9 cellular contexts compared by ENCODE assay signal in the genomic region with DNA sequence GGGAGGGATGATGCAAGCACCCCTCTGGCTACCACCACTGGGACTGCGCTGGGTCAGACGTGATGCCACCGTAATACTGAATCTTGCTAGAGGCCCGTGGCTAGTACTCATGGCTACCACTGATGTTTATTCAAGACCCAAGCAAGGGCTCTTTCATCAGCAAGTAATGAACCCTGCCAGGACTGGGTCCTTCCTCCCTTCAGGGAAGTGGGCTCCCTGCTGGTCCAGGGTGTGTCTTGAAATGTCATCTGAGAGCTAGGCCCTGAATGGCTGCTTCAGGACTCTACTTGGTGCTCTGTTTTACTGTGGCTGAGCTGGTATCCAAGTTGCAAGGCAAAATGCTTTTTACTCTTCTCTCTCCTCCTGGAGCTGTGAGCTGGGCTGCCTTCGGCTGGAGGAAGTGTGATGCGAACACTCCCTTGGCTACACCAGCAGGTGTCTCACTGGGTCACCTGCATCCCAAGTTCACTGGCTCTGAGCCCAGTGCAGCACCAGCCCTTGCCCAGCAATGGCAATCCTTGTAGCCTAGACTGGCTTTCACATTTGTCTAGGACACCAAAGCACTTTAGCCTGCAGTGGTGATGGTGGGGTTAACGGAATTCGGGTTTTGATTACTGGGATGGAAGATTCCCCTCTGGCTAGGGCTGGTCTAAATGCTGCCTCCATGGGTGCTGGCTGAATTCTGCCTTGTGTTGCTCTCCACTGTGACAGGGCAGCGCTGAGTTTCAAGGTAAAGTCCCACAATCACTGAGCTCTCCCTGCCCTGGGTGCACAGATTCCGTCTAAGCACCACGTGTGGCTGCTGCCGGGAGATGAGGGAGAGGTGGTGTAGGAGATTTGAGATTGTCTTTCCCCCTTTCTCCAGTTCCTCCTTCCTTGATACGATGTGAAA.
DNase-seq lines count a peak whose midpoint lies in the region; ATAC-seq, FAIRE-seq and TF ChIP-seq lines count a peak whose summit lies in the region.
"Had no signal": no experiment of that assay in that cellular context is flagged by ENCODE, and none has a peak within 500 bp of the region (broad histone marks: within the 10 kb centered on the region; RNA-seq: fewer than 3 reads in every experiment).

No MANE protein-coding gene starts in this region.

- H2BK120ac ChIP-seq in H1 (replicated peaks; ENCODE audit: low read depth, low read length): no peak overlapping the region

- H3K27ac Mint-ChIP-seq in activated naive CD4-positive, alpha-beta T cell treated with anti-CD3 and anti-CD28 coated beads, Interleukin-2, amount 10 ng/mL, durations not matched to agents 7 days and 5 days: no peak overlapping the region
- H3K27ac Mint-ChIP-seq: CD8-positive, alpha-beta memory T cell had no signal

- H3K79me2 ChIP-seq in H1 (ENCODE audit: control insufficient read depth in 1 of 2, insufficient read depth in 2 of 2, low read length in 2 of 2): no peaks in the 10 kb centered on the region

- H3K23me2 ChIP-seq in H1 (ENCODE audit: low read depth, low read length): no peaks in the 10 kb centered on the region

- peak overlapping the region; percentile 64 for H2BK12ac ChIP-seq in H1 (ENCODE audit: low read depth, low read length)

- H3K27me3 Mint-ChIP-seq in activated naive CD4-positive, alpha-beta T cell treated with anti-CD3 and anti-CD28 coated beads, Interleukin-2, amount 10 ng/mL, durations not matched to agents 7 days and 5 days: peaks cover 24% of the 10 kb centered on the region

- POLR2A ChIA-PET in H1 (lab: Charles Lee; ENCODE audit: partially characterized antibody): interaction anchor here (0.6 to 1.6 kb wide), 6 partner anchors 11 to 137 kb away, joined by 3 to 5 read pairs (median 3); no protein-coding TSS in a partner anchor

- no peak overlapping the region for H2BK20ac ChIP-seq in H1 (ENCODE audit: low read length)

- H4K20me1 ChIP-seq in H1 (replicated peaks in 1 of 2; ENCODE audit: control insufficient read depth in 1 of 2, insufficient read depth in 2 of 2, low read length in 2 of 2): no peaks in the 10 kb centered on the region

- no peak overlapping the region for H2BK15ac ChIP-seq in H1 (ENCODE audit: low read length)

- H3K9me3 ChIP-seq in NT2/D1 (ENCODE audit: insufficient read depth, low read length): no peaks in the 10 kb centered on the region
- no peaks in the 10 kb centered on the region for H3K9me3 ChIP-seq in H1 (ENCODE audit: insufficient read depth in 2 of 2, low read depth in 1 of 2, low read length in 1 of 2)
- no peaks in the 10 kb centered on the region for H3K9me3 ChIP-seq in small intestine (ENCODE audit: control insufficient read depth, low read depth)

- no peak overlapping the region for H3K4ac ChIP-seq in H1 (replicated peaks; ENCODE audit: insufficient read length, low read depth, low read length)

- no peak for TF ChIP-seq EP300 in H1 (IDR thresholded peaks at IDR 0.05; ENCODE audit: borderline replicate concordance in 1 of 2, low read depth in 2 of 2, low read length in 2 of 2)

- no peak overlapping the region for H3K23ac ChIP-seq in H1 (ENCODE audit: insufficient read length)

- H3K27ac ChIP-seq in H1 (ENCODE audit: low read depth, low read length) (0 out of 2 replicates have a peak overlapping the region, but pooled peaks have one; percentile 21), small intestine (ENCODE audit: low read depth in 1 of 2, low read length in 1 of 2) (no peak overlapping the region)

- ATAC-seq in HG03457 (IDR thresholded peaks at IDR 0.05; ENCODE audit: unreplicated experiment) (no peak), HG03432 (IDR thresholded peaks at IDR 0.05; ENCODE audit: unreplicated experiment) (no peak)

- no peak overlapping the region for H3K4me3 Mint-ChIP-seq in activated naive CD4-positive, alpha-beta T cell treated with anti-CD3 and anti-CD28 coated beads, Interleukin-2, amount 10 ng/mL, durations not matched to agents 7 days and 5 days
- H3K4me3 Mint-ChIP-seq: CD8-positive, alpha-beta memory T cell had no signal

- H3K79me1 ChIP-seq in H1 (ENCODE audit: low read depth, low read length): no peaks in the 10 kb centered on the region

- no peak for TF ChIP-seq POLR2A in H1 (IDR thresholded peaks at IDR 0.05; ENCODE audit: control extremely low read depth in 1 of 2, low read depth in 2 of 2, low read length in 2 of 2)

- no peaks in the 10 kb centered on the region for H3K4me1 Mint-ChIP-seq in activated naive CD4-positive, alpha-beta T cell treated with anti-CD3 and anti-CD28 coated beads, Interleukin-2, amount 10 ng/mL, durations not matched to agents 7 days and 5 days
- H3K4me1 Mint-ChIP-seq: CD8-positive, alpha-beta memory T cell had no signal

- H3K56ac ChIP-seq in H1 (replicated peaks; ENCODE audit: insufficient read length, low read depth, low read length): no peak overlapping the region

- no peak overlapping the region for H2AFZ ChIP-seq in H1 (ENCODE audit: low read length)

- H3K36me3 ChIP-seq in NT2/D1 (ENCODE audit: insufficient read depth, insufficient read length, low read length): no peaks in the 10 kb centered on the region
- H3K36me3 ChIP-seq in H1 (ENCODE audit: control insufficient read depth in 2 of 4, insufficient read depth in 4 of 4, low read length in 3 of 4): no peaks in the 10 kb centered on the region
- H3K36me3 ChIP-seq in small intestine (ENCODE audit: control insufficient read depth in 2 of 2, insufficient read depth in 2 of 2, low read length in 2 of 2): no peaks in the 10 kb centered on the region

- H3K4me3 ChIP-seq in NT2/D1 (ENCODE audit: insufficient read length, low read depth) (no peak overlapping the region), H1 (ENCODE audit: extremely low read depth in 1 of 4, insufficient read depth in 2 of 4, low read depth in 3 of 4, low read length in 4 of 4) (no peak overlapping the region), small intestine (ENCODE audit: low read depth in 1 of 2, low read length in 2 of 2) (no peak overlapping the region)

- no peaks in the 10 kb centered on the region for H3K9me3 Mint-ChIP-seq in activated naive CD4-positive, alpha-beta T cell treated with anti-CD3 and anti-CD28 coated beads, Interleukin-2, amount 10 ng/mL, durations not matched to agents 7 days and 5 days
- H3K9me3 Mint-ChIP-seq: CD8-positive, alpha-beta memory T cell had no signal

- TF ChIP-seq RAD21 in H1 (IDR thresholded peaks at IDR 0.05 in 1 of 2, conservative IDR thresholded peaks at IDR 0.05 in 1 of 2; ENCODE audit: low read depth in 2 of 2, low read length in 2 of 2): peak; percentile 64 to 71

- peak overlapping the region; percentile 5 to 24; a peak in 2 of 4 replicates for H3K4me2 ChIP-seq in H1 (ENCODE audit: insufficient read depth in 1 of 2, low read depth in 2 of 2, low read length in 2 of 2)

- H2BK5ac ChIP-seq in H1 (ENCODE audit: low read depth, low read length): peak overlapping the region; percentile 69

- 74% methylated on average over 13 of the region's 13 CpGs; no CpG with 5 or more reads in 1 of the 2 experiments for WGBS in H1 (ENCODE audit: extremely low coverage in 1 of 2, insufficient coverage in 1 of 2, insufficient read length in 1 of 2, insufficient replicate concordance in 2 of 2, low coverage in 1 of 2, low lambda C conversion rate in 2 of 2, missing lambda C conversion rate in 1 of 2), 2 experiments
- 43 to 71% (median 50%) methylated on average over 13 of the region's 13 CpGs for WGBS in small intestine, 3 donors

- DNase-seq in activated naive CD4-positive, alpha-beta T cell treated with anti-CD3 and anti-CD28 coated beads, Interleukin-2, amount 10 ng/mL, durations not matched to agents 7 days and 5 days: peak; percentile 56
- no peak for DNase-seq in activated naive CD4-positive, alpha-beta T cell treated with Interleukin-2 at 50 U/mL for 16 hours
- DNase-seq in NT2/D1 (ENCODE audit: low read depth, low spot score): peak; percentile 23
- DNase-seq in H1 (ENCODE audit: low read depth in 1 of 2, low spot score in 2 of 2): peak in 1 of 2 experiments; percentile 64
- DNase-seq in small intestine: peak; percentile 78
- DNase-seq in SIG-M5 treated with dmso at 0.1 percent for 504 hours (lab: John Stamatoyannopoulos, UW; ENCODE audit: unreplicated experiment): no peak

- no peaks in the 10 kb centered on the region for H3K36me3 Mint-ChIP-seq in activated naive CD4-positive, alpha-beta T cell treated with anti-CD3 and anti-CD28 coated beads, Interleukin-2, amount 10 ng/mL, durations not matched to agents 7 days and 5 days
- H3K36me3 Mint-ChIP-seq: CD8-positive, alpha-beta memory T cell had no signal

- FAIRE-seq in H1 (lab: Jason Lieb, UNC): peak; percentile 88
- FAIRE-seq in small intestine (lab: Jason Lieb, UNC): no peak

- H3K9ac ChIP-seq in NT2/D1 (ENCODE audit: insufficient read length, low read depth): no peak overlapping the region
- no peak overlapping the region for H3K9ac ChIP-seq in H1 (replicated peaks in 1 of 4; ENCODE audit: extremely low read depth in 1 of 4, low read depth in 3 of 4, low read length in 3 of 4)

- peak overlapping the region; percentile 62 for H4K5ac ChIP-seq in H1 (ENCODE audit: insufficient read length, low read depth, low read length)

- H3K27me3 ChIP-seq in NT2/D1 (ENCODE audit: insufficient read depth, insufficient read length) (no peaks in the 10 kb centered on the region), H1 (replicated peaks in 1 of 4; ENCODE audit: control insufficient read depth in 3 of 4, extremely low read depth in 1 of 4, insufficient read depth in 3 of 4, low read length in 3 of 4) (no peaks in the 10 kb centered on the region), small intestine (ENCODE audit: control insufficient read depth in 2 of 2, insufficient read depth in 2 of 2, low read length in 2 of 2) (no peaks in the 10 kb centered on the region)

- peak; percentile 70 to 83 (median 73) for TF ChIP-seq CTCF in H1 (IDR thresholded peaks at IDR 0.05; ENCODE audit: control extremely low read depth in 1 of 3, insufficient read depth in 1 of 3, low read depth in 1 of 3, low read length in 3 of 3)

- no peak overlapping the region for H4K8ac ChIP-seq in H1 (ENCODE audit: extremely low read depth, insufficient read depth, low read length)

- H3K4me1 ChIP-seq in NT2/D1 (ENCODE audit: insufficient read depth, insufficient read length) (peaks cover 3% of the 10 kb centered on the region), H1 (replicated peaks in 1 of 4; ENCODE audit: control insufficient read depth in 3 of 4, insufficient read depth in 4 of 4, low read length in 3 of 4) (peaks cover 3 to 9% (median 5%) of the 10 kb centered on the region in 4 experiments; a peak in 6 of 7 replicates), small intestine (ENCODE audit: control insufficient read depth in 2 of 2, insufficient read depth in 1 of 2, low read depth in 1 of 2, low read length in 1 of 2) (no peaks in the 10 kb centered on the region)

- H2AK5ac ChIP-seq in H1 (ENCODE audit: low read depth, low read length): 0 out of 2 replicates have a peak overlapping the region, but pooled peaks have one; percentile 3

- no peak overlapping the region for H3K14ac ChIP-seq in H1 (ENCODE audit: insufficient read length)

- peak overlapping the region; percentile 72 for H3K18ac ChIP-seq in H1 (ENCODE audit: extremely low read depth, low read length)

- no peak overlapping the region for H4K91ac ChIP-seq in H1 (replicated peaks; ENCODE audit: insufficient read length, low read length)

- CTCF ChIA-PET in activated naive CD4-positive, alpha-beta T cell treated with anti-CD3 and anti-CD28 coated beads, Interleukin-2, amount 10 ng/mL, durations not matched to agents 7 days and 5 days (lab: Charles Lee): interaction anchor here (0.9 to 3.8 kb wide), 4 partner anchors 10 to 50 kb away, joined by 3 to 21 read pairs (median 4); no protein-coding TSS in a partner anchor
- CTCF ChIA-PET in H1 (lab: Charles Lee; ENCODE audit: partially characterized antibody): interaction anchor here (0.8 to 2.4 kb wide), 10 partner anchors 9 to 96 kb away, joined by 3 to 21 read pairs (median 4); no protein-coding TSS in a partner anchor

Comparison
In these comparisons a context has a peak if more than half of its experiments do, and no peak if none do; other contexts are left out.
1. DNase-seq: peak in activated naive CD4-positive, alpha-beta T cell treated with anti-CD3 and anti-CD28 coated beads, Interleukin-2, amount 10 ng/mL, durations not matched to agents 7 days and 5 days (single experiment), NT2/D1 (single experiment) and small intestine (single experiment); none in activated naive CD4-positive, alpha-beta T cell treated with Interleukin-2 at 50 U/mL for 16 hours (single experiment) and SIG-M5 treated with dmso at 0.1 percent for 504 hours (single experiment).